In the genomic region with DNA sequence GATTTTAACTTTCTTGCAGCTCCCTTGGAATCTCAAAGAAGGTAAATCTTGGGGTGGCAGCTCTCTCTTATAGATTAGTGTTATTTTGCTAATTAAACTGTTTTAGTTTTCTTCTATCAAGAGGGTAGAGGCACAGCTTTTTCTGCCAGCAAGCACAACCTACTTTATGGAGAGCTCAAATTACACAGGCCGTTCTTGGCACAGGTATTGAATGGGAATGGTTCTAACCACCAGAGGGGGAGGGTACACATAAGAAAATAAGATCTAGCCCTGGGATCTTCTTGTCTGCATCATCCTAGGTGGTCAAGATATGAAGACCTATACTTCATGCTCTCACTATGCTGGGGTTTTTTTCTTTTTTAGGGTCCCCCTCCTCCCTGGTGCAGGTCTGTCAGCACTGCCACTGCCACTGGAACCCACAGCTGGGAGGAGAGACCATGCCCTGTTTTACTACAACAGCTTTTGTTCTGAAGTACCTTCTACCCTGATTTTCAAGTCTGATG, we compare ENCODE assay signal across 17 cellular contexts. TPM values are rescaled to one million over a fixed set of nuclear protein-coding genes. Genes with fewer than 3 reads are reported as not detected.
A peak's percentile ranks its signal among the peaks of the same experiment; 100 is the strongest.
DNase-seq lines count a peak whose midpoint lies in the region; ATAC-seq and TF ChIP-seq lines count a peak whose summit lies in the region.
"Had no signal": no experiment of that assay in that cellular context is flagged by ENCODE, and none has a peak within 500 bp of the region (broad histone marks: within the 10 kb centered on the region; RNA-seq: fewer than 3 reads in every experiment).

No MANE protein-coding gene starts in this region.

- TF ChIP-seq CTCF in astrocyte of the cerebellum (IDR thresholded peaks at IDR 0.05; ENCODE audit: low read depth, low read length, missing control alignments) (peak; percentile 1), nephron progenitor cell (IDR thresholded peaks at IDR 0.05) (no peak)

- no peaks in the 10 kb centered on the region for H3K27me3 Mint-ChIP-seq in nephron progenitor cell (ENCODE audit: low read depth, poor library complexity)
- H3K27me3 Mint-ChIP-seq: CD8-positive, alpha-beta memory T cell; naive B cell; progenitor cell of endocrine pancreas had no signal

- no peak overlapping the region for H3K4me3 ChIP-seq in astrocyte of the cerebellum (ENCODE audit: low read depth, low read length)
- H3K4me3 ChIP-seq: MG63 had no signal

- H3K36me3 Mint-ChIP-seq in stimulated activated effector memory CD8-positive, alpha-beta T cell treated with anti-CD3 and anti-CD28 coated beads, Interleukin-12 subunit alpha, Interleukin-12 subunit beta, amount 100 ng/mL, for 72 hours: peaks cover 77% of the 10 kb centered on the region
- peaks cover 73% of the 10 kb centered on the region for H3K36me3 Mint-ChIP-seq in nephron progenitor cell (ENCODE audit: low read depth)

- no peak overlapping the region for H3K4me3 Mint-ChIP-seq in stimulated activated effector memory CD8-positive, alpha-beta T cell treated with anti-CD3 and anti-CD28 coated beads, Interleukin-12 subunit alpha, Interleukin-12 subunit beta, amount 100 ng/mL, for 72 hours
- no peak overlapping the region for H3K4me3 Mint-ChIP-seq in nephron progenitor cell
- H3K4me3 Mint-ChIP-seq: CD8-positive, alpha-beta memory T cell; naive B cell had no signal

- DNase-seq in Right ventricle myocardium superior (no peak), left cardiac atrium (no peak), NCI-H2107 (lab: John Stamatoyannopoulos, UW) (peak; percentile 24), astrocyte of the cerebellum (ENCODE audit: low read depth) (peak; percentile 39), nephron progenitor cell (no peak), NCI-H524 treated with DMSO at 0.1 percent for 48 hours (lab: John Stamatoyannopoulos, UW) (no peak), left colon (no peak)
- no peak for DNase-seq in stimulated activated effector memory CD8-positive, alpha-beta T cell treated with anti-CD3 and anti-CD28 coated beads, Interleukin-12 subunit alpha, Interleukin-12 subunit beta, amount 100 ng/mL, for 72 hours (ENCODE audit: low spot score in 2 of 2)
- DNase-seq: activated CD4-positive, alpha-beta T cell treated with anti-CD3 and anti-CD28 coated beads, Interleukin-2, amount 50 U/mL, for 48 hours; CD8-positive, alpha-beta memory T cell; head of caudate nucleus; MG63; naive B cell; NCI-H345 had no signal

- H3K4me1 Mint-ChIP-seq in stimulated activated effector memory CD8-positive, alpha-beta T cell treated with anti-CD3 and anti-CD28 coated beads, Interleukin-12 subunit alpha, Interleukin-12 subunit beta, amount 100 ng/mL, for 72 hours: no peaks in the 10 kb centered on the region
- peaks cover 14% of the 10 kb centered on the region for H3K4me1 Mint-ChIP-seq in nephron progenitor cell
- H3K4me1 Mint-ChIP-seq: CD8-positive, alpha-beta memory T cell had no signal

- peak overlapping the region; percentile 23 for H3K27ac Mint-ChIP-seq in stimulated activated effector memory CD8-positive, alpha-beta T cell treated with anti-CD3 and anti-CD28 coated beads, Interleukin-12 subunit alpha, Interleukin-12 subunit beta, amount 100 ng/mL, for 72 hours
- H3K27ac Mint-ChIP-seq in nephron progenitor cell: no peak overlapping the region
- H3K27ac Mint-ChIP-seq: progenitor cell of endocrine pancreas had no signal

- H3K9me3 Mint-ChIP-seq in stimulated activated effector memory CD8-positive, alpha-beta T cell treated with anti-CD3 and anti-CD28 coated beads, Interleukin-12 subunit alpha, Interleukin-12 subunit beta, amount 100 ng/mL, for 72 hours: no peaks in the 10 kb centered on the region
- H3K9me3 Mint-ChIP-seq in nephron progenitor cell: no peaks in the 10 kb centered on the region
- H3K9me3 Mint-ChIP-seq: CD8-positive, alpha-beta memory T cell; naive B cell had no signal

- in situ Hi-C loops in astrocyte of the cerebellum (cut with HindIII; ENCODE audit: low sequenced_read_pairs): loop anchor here (25.0 kb wide), 1 partner anchor 163 kb away; the partner anchor contains the start of genes GLI1 and INHBE

- peak; percentile 39 for ATAC-seq in Right ventricle myocardium superior (ENCODE audit: poor library complexity)
- no peak for ATAC-seq in left cardiac atrium
- ATAC-seq in stimulated activated effector memory CD8-positive, alpha-beta T cell treated with anti-CD3 and anti-CD28 coated beads, Interleukin-12 subunit alpha, Interleukin-12 subunit beta, amount 100 ng/mL, for 72 hours: no peak
- no peak for ATAC-seq in left colon
- ATAC-seq: Panc1 had no signal

- intact Hi-C loops in Right ventricle myocardium superior (cut with DNase I): no loop called here
- intact Hi-C loops in left cardiac atrium (cut with DNase I): no loop called here
- intact Hi-C loops in left colon (cut with DNase I, micrococcal nuclease): no loop called here

RNA-seq across cellular contexts. Expression of gene STAC3, which starts 48.6 kb away (rescaled TPM):
- total RNA-seq in Right ventricle myocardium superior: 1.2 TPM
- 1 to 10 TPM; 1.2 to 2.7 TPM for total RNA-seq in left cardiac atrium
- total RNA-seq in left colon: 1 to 10 TPM; 2.0 to 4.2 TPM
- total RNA-seq: epithelial cell of proximal tubule had no signal

Comparison
In these comparisons a context has a peak if more than half of its experiments do, and no peak if none do; other contexts are left out.
1. DNase-seq: peak in NCI-H2107 (single experiment) and astrocyte of the cerebellum (single experiment); none in Right ventricle myocardium superior (single experiment), left cardiac atrium (single experiment), stimulated activated effector memory CD8-positive, alpha-beta T cell treated with anti-CD3 and anti-CD28 coated beads, Interleukin-12 subunit alpha, Interleukin-12 subunit beta, amount 100 ng/mL, for 72 hours (0 of 2), nephron progenitor cell (single experiment), NCI-H524 treated with DMSO at 0.1 percent for 48 hours (single experiment) and left colon (0 of 2).